ENCODE assay signal across 1 cellular context in genomic region chr15:67307889-67308597, GRCh38.
TF ChIP-seq lines count a peak whose summit lies in the region.

No MANE protein-coding gene starts in this region.

TF ChIP-seq in HepG2, 621 proteins besides CTCF, POLR2A, EP300 and RAD21 (continued from another document):
- peak; percentile 36 to 65; a peak in 3 of 4 replicates for TF ChIP-seq MAFK (conservative IDR thresholded peaks at IDR 0.05 in 1 of 2, IDR thresholded peaks at IDR 0.05 in 1 of 2; ENCODE audit: low read length in 2 of 2)
